In genomic region chr7:68425377-68425776, GRCh38 we compare ENCODE assay signal across 16 cellular contexts.
DNase-seq lines count a peak whose midpoint lies in the region; TF ChIP-seq lines count a peak whose summit lies in the region.
"Had no signal": no experiment of that assay in that cellular context is flagged by ENCODE, and none has a peak within 500 bp of the region (broad histone marks: within the 10 kb centered on the region; RNA-seq: fewer than 3 reads in every experiment).

No MANE protein-coding gene starts in this region.

- H3K9me3 ChIP-seq in A673 (ENCODE audit: low read depth, low read length, poor library complexity, severe bottlenecking) (no peaks in the 10 kb centered on the region), BE2C (no peaks in the 10 kb centered on the region), MM.1S (replicated peaks; ENCODE audit: insufficient read depth, low read length) (no peaks in the 10 kb centered on the region)
- H3K9me3 ChIP-seq: BLaER1 had no signal

- no peak overlapping the region for H3K4me2 ChIP-seq in MM.1S (ENCODE audit: low read depth, low read length)
- H3K4me2 ChIP-seq: BLaER1 had no signal

- peak; percentile 51 for TF ChIP-seq CTCF in A673 (conservative IDR thresholded peaks at IDR 0.05; ENCODE audit: low read depth, low read length)
- TF ChIP-seq CTCF in BE2C (IDR thresholded peaks at IDR 0.05; ENCODE audit: low read depth, low read length) = peak; percentile 69
- no peak for TF ChIP-seq CTCF in MM.1S (IDR thresholded peaks at IDR 0.05; ENCODE audit: low read length)

- no peak overlapping the region for H3K9ac ChIP-seq in MM.1S (ENCODE audit: low read length)
- H3K9ac ChIP-seq: BLaER1 had no signal

- POLR2A ChIA-PET in A673 (lab: Charles Lee; ENCODE audit: low non-redundant PET) = no interaction called here

- H3K79me2 ChIP-seq in MM.1S (ENCODE audit: low read length) = no peaks in the 10 kb centered on the region

- no TSS peak for BruUV-seq in A673 (replicated peaks; lab: Mats Ljungman, UMichigan)

- CTCF ChIA-PET in A673 (lab: Charles Lee) = no interaction called here

- H3K27me3 ChIP-seq in A673 (replicated peaks; ENCODE audit: insufficient read depth, low read depth, low read length, poor library complexity) (no peaks in the 10 kb centered on the region), BE2C (no peaks in the 10 kb centered on the region), MM.1S (replicated peaks; ENCODE audit: insufficient read depth, low read length) (no peaks in the 10 kb centered on the region)
- H3K27me3 ChIP-seq: BLaER1, brain microvascular endothelial cell had no signal

- no peaks in the 10 kb centered on the region for H3K9me2 ChIP-seq in MM.1S (replicated peaks; ENCODE audit: insufficient read depth, low read length)

- H3K4me1 ChIP-seq in A673 (ENCODE audit: insufficient read depth, low read length, poor library complexity, severe bottlenecking) = no peaks in the 10 kb centered on the region
- peaks cover 7% of the 10 kb centered on the region for H3K4me1 ChIP-seq in BE2C
- H3K4me1 ChIP-seq in MM.1S (ENCODE audit: low read length) = no peaks in the 10 kb centered on the region

- H3K4me3 ChIP-seq in A673 (ENCODE audit: low read depth, low read length, poor library complexity, severe bottlenecking) (no peak overlapping the region), BE2C (ENCODE audit: low read depth, low read length) (no peak overlapping the region), MM.1S (ENCODE audit: low read length) (no peak overlapping the region)
- H3K4me3 ChIP-seq: BLaER1 had no signal

- H3F3A ChIP-seq in MM.1S (ENCODE audit: insufficient read depth, low read length) = no peaks in the 10 kb centered on the region

- DNase-seq in A673 (ENCODE audit: low spot score) (peak; percentile 35), BE2C (peak; percentile 40), SK-MEL-5 (ENCODE audit: low read depth, low spot score) (peak; percentile 18), mesenteric fat pad (ENCODE audit: low spot score) (peak; percentile 51), MM.1S (no peak), GM19238 (ENCODE audit: insufficient read length, low spot score) (no peak), inferior parietal cortex (ENCODE audit: extremely low spot score) (no peak), NCI-H524 treated with DMSO at 0.1 percent for 48 hours (lab: John Stamatoyannopoulos, UW) (no peak)
- DNase-seq: activated CD4-positive, CD25-positive, alpha-beta regulatory T cell treated with anti-CD3 and anti-CD28 coated beads, Interleukin-2, amount 50 U/mL, for 72 hours; activated naive CD8-positive, alpha-beta T cell treated with anti-CD3 and anti-CD28 coated beads, Interleukin-2, amount 10 ng/mL, durations not matched to agents 7 days and 5 days; brain microvascular endothelial cell; NCI-H1436 treated with DMSO at 0.1 percent for 48 hours; PC-3; stimulated activated CD4-positive, alpha-beta T cell treated with anti-CD3 and anti-CD28 coated beads, Interleukin-12 subunit alpha, Interleukin-12 subunit beta, amount 100 ng/mL, for 4 hours; T1000 had no signal

- in situ Hi-C loops in SK-MEL-5 (cut with HindIII; ENCODE audit: low pct_unique_long_range_greater_than_20kb, low sequenced_read_pairs) = no loop called here

- no peaks in the 10 kb centered on the region for H4K20me1 ChIP-seq in MM.1S (ENCODE audit: insufficient read depth, low read length)
- H4K20me1 ChIP-seq: BLaER1 had no signal

- H3K36me3 ChIP-seq in A673 (ENCODE audit: insufficient read depth, low read length, poor library complexity, severe bottlenecking) = no peaks in the 10 kb centered on the region
- H3K36me3 ChIP-seq in BE2C = no peaks in the 10 kb centered on the region
- H3K36me3 ChIP-seq in MM.1S (replicated peaks; ENCODE audit: insufficient read depth, low read length) = no peaks in the 10 kb centered on the region
- H3K36me3 ChIP-seq: BLaER1, brain microvascular endothelial cell had no signal

- no peak overlapping the region for H2AFZ ChIP-seq in MM.1S (ENCODE audit: low read length)

- no peak overlapping the region for H3K27ac ChIP-seq in A673 (ENCODE audit: low read depth, low read length, poor library complexity, severe bottlenecking)
- H3K27ac ChIP-seq in MM.1S (ENCODE audit: low read length) = no peak overlapping the region
- H3K27ac ChIP-seq: BLaER1, brain microvascular endothelial cell had no signal

- intact Hi-C loops in A673 (cut with micrococcal nuclease; ENCODE audit: unreplicated experiment) = no loop called here

Comparison
In these comparisons a context has a peak if more than half of its experiments do, and no peak if none do; other contexts are left out.
1. DNase-seq: peak in A673 (single experiment), BE2C (single experiment), SK-MEL-5 (single experiment) and mesenteric fat pad (single experiment); none in MM.1S (single experiment), GM19238 (single experiment), inferior parietal cortex (single experiment) and NCI-H524 treated with DMSO at 0.1 percent for 48 hours (single experiment).